In the genomic region with DNA sequence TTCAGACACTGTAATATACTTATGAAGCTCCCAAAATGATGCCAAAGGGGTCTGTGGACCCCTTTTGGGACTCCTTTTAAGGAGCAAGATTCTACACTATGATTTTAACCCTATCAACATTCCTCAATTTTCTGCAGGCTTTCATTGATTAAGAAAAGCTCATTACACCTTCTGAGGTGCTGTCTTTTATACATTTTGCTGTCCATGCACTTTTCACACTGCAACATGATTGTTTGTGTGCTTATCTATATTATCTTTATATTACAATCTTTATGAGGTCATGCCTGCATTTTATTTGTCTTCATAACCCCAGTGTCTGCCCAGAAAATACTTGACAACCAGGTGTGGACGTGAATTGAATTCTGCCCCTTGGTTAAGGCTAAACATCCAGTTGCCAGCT, we compare ENCODE assay signal across 21 cellular contexts.
DNase-seq lines count a peak whose midpoint lies in the region; ATAC-seq, FAIRE-seq and TF ChIP-seq lines count a peak whose summit lies in the region.
"Had no signal": no experiment of that assay in that cellular context is flagged by ENCODE, and none has a peak within 500 bp of the region (broad histone marks: within the 10 kb centered on the region; RNA-seq: fewer than 3 reads in every experiment).

No MANE protein-coding gene starts in this region.

- BruUV-seq in IMR-90 (replicated peaks; lab: Mats Ljungman, UMichigan): no TSS peak

- H3K9me3 ChIP-seq in A549 (peaks cover 9% of the 10 kb centered on the region; the same call in 1 of the 3 replicates), IMR-90 (ENCODE audit: control insufficient read depth, insufficient read depth, low read length) (no peaks in the 10 kb centered on the region; the same call in 1 of the 2 replicates), psoas muscle (peaks cover 3% of the 10 kb centered on the region), MG63 (no peaks in the 10 kb centered on the region)
- H3K9me3 ChIP-seq: Caco-2 had no signal

- no peak overlapping the region for H2AFZ ChIP-seq in IMR-90 (replicated peaks; ENCODE audit: low read length, poor library complexity)

- H2AK5ac ChIP-seq in IMR-90 (ENCODE audit: low read depth, low read length): no peak overlapping the region

- H3K27ac ChIP-seq in A549: no peak overlapping the region
- H3K27ac ChIP-seq in IMR-90 (ENCODE audit: insufficient read depth, low read length): no peak overlapping the region
- H3K27ac ChIP-seq in psoas muscle: peak overlapping the region; percentile 42
- H3K27ac ChIP-seq: BLaER1 treated with 17β-estradiol and CSF1 and Interleukin-3, amounts not matched to agents 10 nM and 100 nM; C4-2B had no signal

- no peak for FAIRE-seq in A549 (lab: Jason Lieb, UNC)
- FAIRE-seq in urothelium cell line (lab: Jason Lieb, UNC): no peak
- FAIRE-seq: A204.1, D721Med, G401.6, GM12891, GM19239 had no signal

- no peak overlapping the region for H3K14ac ChIP-seq in IMR-90 (replicated peaks; ENCODE audit: low read depth, low read length)

- no peak overlapping the region for H3K4ac ChIP-seq in IMR-90 (ENCODE audit: low read depth, low read length)

- no peak overlapping the region for H3K9ac ChIP-seq in IMR-90 (ENCODE audit: low read depth, low read length)
- H3K9ac ChIP-seq: BLaER1 treated with 17β-estradiol and CSF1 and Interleukin-3, amounts not matched to agents 10 nM and 100 nM had no signal

- dilution Hi-C loops in IMR-90 (cut with HindIII; ENCODE audit: low sequenced_read_pairs, unreplicated experiment): no loop called here

- H3K56ac ChIP-seq in IMR-90 (ENCODE audit: extremely low read depth, insufficient read depth, low read length): no peak overlapping the region

- POLR2A ChIA-PET in A549 (lab: Yijun Ruan, JAX): no interaction called here
- POLR2A ChIA-PET in IMR-90 (lab: Charles Lee; ENCODE audit: unreplicated experiment): no interaction called here

- H3K79me1 ChIP-seq in IMR-90 (ENCODE audit: low read depth in 1 of 2, low read length in 2 of 2): no peaks in the 10 kb centered on the region

- TF ChIP-seq POLR2A in A549 (IDR thresholded peaks at IDR 0.05; ENCODE audit: low read length) (no peak), IMR-90 (IDR thresholded peaks at IDR 0.05; ENCODE audit: low read depth, low read length) (no peak)

- H3K36me3 ChIP-seq in IMR-90 (ENCODE audit: control insufficient read depth, insufficient read depth, low read length) (no peaks in the 10 kb centered on the region), psoas muscle (ENCODE audit: insufficient read depth in 1 of 2, low read depth in 1 of 2) (no peaks in the 10 kb centered on the region), MG63 (no peaks in the 10 kb centered on the region)
- H3K36me3 ChIP-seq: BLaER1 treated with 17β-estradiol and CSF1 and Interleukin-3, amounts not matched to agents 10 nM and 100 nM had no signal

- no peak overlapping the region for H2BK5ac ChIP-seq in IMR-90 (ENCODE audit: low read depth, low read length, poor library complexity, severe bottlenecking)

- H3K27me3 ChIP-seq in IMR-90 (ENCODE audit: control insufficient read depth, insufficient read depth, low read length): no peaks in the 10 kb centered on the region
- H3K27me3 ChIP-seq in psoas muscle (ENCODE audit: insufficient read depth in 3 of 3, low read length in 2 of 3): no peaks in the 10 kb centered on the region
- H3K27me3 ChIP-seq in MG63: no peaks in the 10 kb centered on the region
- H3K27me3 ChIP-seq: BLaER1 treated with 17β-estradiol and CSF1 and Interleukin-3, amounts not matched to agents 10 nM and 100 nM had no signal

- intact Hi-C loops in IMR-90 (cut with micrococcal nuclease) (no loop called here), psoas muscle (cut with DNase I) (no loop called here)

- no peak overlapping the region for H2BK120ac ChIP-seq in IMR-90 (ENCODE audit: low read depth, low read length)

- no peak overlapping the region for H3K18ac ChIP-seq in IMR-90 (ENCODE audit: low read depth, low read length)

- ATAC-seq in A549 (no peak), IMR-90 (ENCODE audit: low read depth) (no peak), psoas muscle (no peak), GM21423 (IDR thresholded peaks at IDR 0.05; ENCODE audit: unreplicated experiment) (no peak)
- ATAC-seq: CD8-positive, alpha-beta T cell had no signal

- no peak overlapping the region for H4K5ac ChIP-seq in IMR-90 (ENCODE audit: low read depth, low read length)

- no peak for TF ChIP-seq CTCF in A549 (IDR thresholded peaks at IDR 0.05)
- TF ChIP-seq CTCF in IMR-90 (conservative IDR thresholded peaks at IDR 0.05; ENCODE audit: low read depth, low read length): no peak
- TF ChIP-seq CTCF in psoas muscle (IDR thresholded peaks at IDR 0.05): no peak

- no peak overlapping the region for H3K23ac ChIP-seq in IMR-90 (ENCODE audit: low read depth, low read length)

- H4K20me1 ChIP-seq in IMR-90 (ENCODE audit: insufficient read depth, low read length): no peaks in the 10 kb centered on the region
- H4K20me1 ChIP-seq: BLaER1 treated with 17β-estradiol and CSF1 and Interleukin-3, amounts not matched to agents 10 nM and 100 nM had no signal

- in situ Hi-C loops in IMR-90 (cut with MboI; ENCODE audit: low sequenced_read_pairs): no loop called here

- H3K4me2 ChIP-seq in A549 (no peak overlapping the region), IMR-90 (ENCODE audit: low read depth, low read length) (no peak overlapping the region)
- H3K4me2 ChIP-seq: BLaER1 treated with 17β-estradiol and CSF1 and Interleukin-3, amounts not matched to agents 10 nM and 100 nM had no signal

- DNase-seq in A549 (ENCODE audit: low read depth in 1 of 2, low spot score in 1 of 2) (no peak), IMR-90 (no peak), psoas muscle (no peak), urothelium cell line (ENCODE audit: low spot score) (no peak), MG63 (no peak)
- DNase-seq: 8988T; AML-193; Caco-2; Calu3; CD4-positive, alpha-beta T cell; CD8-positive, alpha-beta T cell; DMS79 treated with DMSO at 0.1 percent for 48 hours; GF-D8 had no signal

- H4K91ac ChIP-seq in IMR-90 (ENCODE audit: insufficient read depth, low read depth, low read length): no peak overlapping the region

- H3K4me1 ChIP-seq in A549 (no peaks in the 10 kb centered on the region), IMR-90 (ENCODE audit: control insufficient read depth, insufficient read depth, low read length) (no peaks in the 10 kb centered on the region), psoas muscle (peaks cover 17% of the 10 kb centered on the region)
- H3K4me1 ChIP-seq: Caco-2 had no signal

- H2BK20ac ChIP-seq in IMR-90 (ENCODE audit: low read depth, low read length): no peak overlapping the region

- no peak overlapping the region for H4K8ac ChIP-seq in IMR-90 (ENCODE audit: low read depth in 2 of 2, low read length in 2 of 2)

- 0% methylated on average over 1 of the region's 1 CpG for whole genome bisulfite sequencing in A549 (ENCODE audit: missing lambda C conversion rate)
- 10% methylated on average over 1 of the region's 1 CpG; no CpG with 5 or more reads in 1 of the 2 experiments for WGBS in IMR-90 (ENCODE audit: extremely low coverage in 2 of 2, insufficient read length in 1 of 2), 2 experiments
- WGBS in psoas muscle, 3 donors: 21 to 42% (median 26%) methylated on average over 1 of the region's 1 CpG

- CTCF ChIA-PET in A549 (lab: Yijun Ruan, JAX): interaction anchor here (1.7 to 1.9 kb wide), 2 partner anchors 12 to 16 kb away, joined by 4 to 5 read pairs; no protein-coding TSS in a partner anchor
- CTCF ChIA-PET in IMR-90 (lab: Yijun Ruan, JAX): interaction anchor here (1.0 kb wide), 1 partner anchor 65 kb away, joined by 3 read pairs; no protein-coding TSS in a partner anchor

- TF ChIP-seq EP300 in A549 (IDR thresholded peaks at IDR 0.05): no peak

- no peak overlapping the region for H3K4me3 ChIP-seq in A549
- no peak overlapping the region for H3K4me3 ChIP-seq in IMR-90 (ENCODE audit: insufficient read depth, low read depth, low read length)
- no peak overlapping the region for H3K4me3 ChIP-seq in psoas muscle
- no peak overlapping the region for H3K4me3 ChIP-seq in MG63
- H3K4me3 ChIP-seq: BLaER1 treated with 17β-estradiol and CSF1 and Interleukin-3, amounts not matched to agents 10 nM and 100 nM had no signal

- H2BK15ac ChIP-seq in IMR-90 (ENCODE audit: low read depth, low read length): no peak overlapping the region

- no peak for TF ChIP-seq RAD21 in A549 (conservative IDR thresholded peaks at IDR 0.05 in 1 of 2, IDR thresholded peaks at IDR 0.05 in 1 of 2)
- no peak for TF ChIP-seq RAD21 in IMR-90 (IDR thresholded peaks at IDR 0.05; ENCODE audit: low read length)

- H2AK9ac ChIP-seq in IMR-90 (replicated peaks; ENCODE audit: low read depth, low read length, poor library complexity): no peak overlapping the region

- H3K9me1 ChIP-seq in IMR-90 (ENCODE audit: insufficient read depth, low read length): no peaks in the 10 kb centered on the region

TF ChIP-seq in A549, 52 proteins besides CTCF, POLR2A, EP300 and RAD21:
- peak; percentile 49 for TF ChIP-seq MAFK (IDR thresholded peaks at IDR 0.05; ENCODE audit: partially characterized antibody)
- TF ChIP-seq CHD2 (IDR thresholded peaks at IDR 0.05; ENCODE audit: low read length, partially characterized antibody): no peak

TF ChIP-seq in IMR-90, 13 proteins besides CTCF, POLR2A, EP300 and RAD21:
- TF ChIP-seq USF2 (IDR thresholded peaks at IDR 0.05; ENCODE audit: low read depth, low read length): no peak
- TF ChIP-seq MAFK (IDR thresholded peaks at IDR 0.05; ENCODE audit: low read depth, low read length): 0 out of 2 replicates have a peak, but pooled peaks have one; percentile 11
